22 cellular contexts compared by ENCODE assay signal in genomic region chr1:75484789-75485188, GRCh38.
"Had no signal": no experiment of that assay in that cellular context is flagged by ENCODE, and none has a peak within 500 bp of the region (broad histone marks: within the 10 kb centered on the region; RNA-seq: fewer than 3 reads in every experiment).

No MANE protein-coding gene starts in this region.

- H3K79me2 ChIP-seq: hepatocyte had no signal

- DNase-seq: dermis blood vessel endothelial cell; dorsolateral prefrontal cortex; effector CD4-positive, alpha-beta T cell; effector memory CD4-positive, alpha-beta T cell; foreskin keratinocyte; heart left ventricle; hypothalamus; left cardiac atrium; left lung; left ventricle myocardium superior; lower lobe of right lung; mesenchymal stem cell; mucosa of descending colon had no signal

- H3K4me1 ChIP-seq: esophagus muscularis mucosa, foreskin keratinocyte, gastroesophageal sphincter, heart left ventricle, left lung, lower lobe of right lung had no signal

- H3K27ac ChIP-seq: coronary artery, dorsolateral prefrontal cortex, esophagus muscularis mucosa, foreskin keratinocyte, gastroesophageal sphincter, heart left ventricle, hepatocyte, left lung, lower lobe of right lung had no signal

- ATAC-seq: foreskin keratinocyte, gastroesophageal sphincter, heart left ventricle, left cardiac atrium, left lung, left ventricle myocardium superior, lower lobe of right lung, mucosa of descending colon had no signal

- H3K4me2 ChIP-seq: hepatocyte had no signal

- H3K9me3 ChIP-seq: esophagus muscularis mucosa, gastroesophageal sphincter, lower lobe of right lung, mucosa of descending colon had no signal

- H3K27me3 ChIP-seq: dorsolateral prefrontal cortex, esophagus muscularis mucosa, foreskin keratinocyte, gastroesophageal sphincter, heart left ventricle, hepatocyte, left lung had no signal

- H2AFZ ChIP-seq: hepatocyte had no signal

- FAIRE-seq: colon, endothelial cell of umbilical vein, frontal cortex, islet of Langerhans, keratinocyte had no signal

- H3K36me3 ChIP-seq: esophagus muscularis mucosa, gastroesophageal sphincter, heart left ventricle, left lung, lower lobe of right lung had no signal

- H3K4me3 ChIP-seq: coronary artery, dorsolateral prefrontal cortex, esophagus muscularis mucosa, gastroesophageal sphincter, heart left ventricle, hepatocyte, left lung, lower lobe of right lung, mucosa of descending colon had no signal
